ENCODE assay signal across 8 cellular contexts in genomic region chr2:85584857-85585780, GRCh38. TPM values are rescaled to one million over a fixed set of nuclear protein-coding genes. Genes with fewer than 3 reads are reported as not detected.
DNase-seq lines count a peak whose midpoint lies in the region; ATAC-seq and TF ChIP-seq lines count a peak whose summit lies in the region.

No MANE protein-coding gene starts in this region.

- H3K4me1 ChIP-seq in osteoblast (ENCODE audit: insufficient read depth, low read length), result peaks cover 32% of the 10 kb centered on the region

- H3K27ac Mint-ChIP-seq in activated CD8-positive, alpha-beta T cell treated with anti-CD3 and anti-CD28 coated beads for 36 hours, result peak overlapping the region; percentile 91

- H3K27me3 ChIP-seq in osteoblast (ENCODE audit: insufficient read depth, low read length), result peaks cover 1% of the 10 kb centered on the region

- intact Hi-C loops in activated CD8-positive, alpha-beta T cell treated with anti-CD3 and anti-CD28 coated beads for 36 hours (cut with micrococcal nuclease), result no loop called here

- H3K36me3 ChIP-seq in osteoblast (ENCODE audit: insufficient read depth, low read length), result no peaks in the 10 kb centered on the region

- peak; percentile 53 for ATAC-seq in HG03432 (IDR thresholded peaks at IDR 0.05; ENCODE audit: unreplicated experiment)
- peak; percentile 70 for ATAC-seq in activated CD8-positive, alpha-beta T cell treated with anti-CD3 and anti-CD28 coated beads for 36 hours

- peaks cover 4% of the 10 kb centered on the region for H4K20me1 ChIP-seq in osteoblast (ENCODE audit: insufficient read depth, low read length)

- H3K4me3 ChIP-seq in fibroblast of pulmonary artery (replicated peaks; ENCODE audit: low read depth, low read length), result peak overlapping the region; percentile 57
- H3K4me3 ChIP-seq in osteoblast (ENCODE audit: insufficient read depth, low read length), result peak overlapping the region; percentile 67

- H3K4me1 Mint-ChIP-seq in activated CD8-positive, alpha-beta T cell treated with anti-CD3 and anti-CD28 coated beads for 36 hours (ENCODE audit: low read depth), result peaks cover 40% of the 10 kb centered on the region

- H3K36me3 Mint-ChIP-seq in activated CD8-positive, alpha-beta T cell treated with anti-CD3 and anti-CD28 coated beads for 36 hours (ENCODE audit: low read depth), result peaks cover 18% of the 10 kb centered on the region

- peaks cover 17% of the 10 kb centered on the region for H3K79me2 ChIP-seq in osteoblast (ENCODE audit: insufficient read depth, low read length)

- H3K4me2 ChIP-seq in osteoblast (ENCODE audit: insufficient read depth, low read length), result peak overlapping the region; percentile 78

- no peaks in the 10 kb centered on the region for H3K9me3 ChIP-seq in osteoblast (ENCODE audit: low read depth, low read length)

- H2AFZ ChIP-seq in osteoblast (ENCODE audit: low read length), result peak overlapping the region; percentile 49

- TF ChIP-seq CTCF in activated CD8-positive, alpha-beta T cell treated with anti-CD3 and anti-CD28 coated beads for 36 hours (IDR thresholded peaks at IDR 0.05), result no peak
- TF ChIP-seq CTCF in fibroblast of pulmonary artery (IDR thresholded peaks at IDR 0.05; ENCODE audit: low read length, missing control alignments) (no peak), osteoblast (IDR thresholded peaks at IDR 0.05; ENCODE audit: extremely low read depth, low read depth, low read length) (no peak)

- no peaks in the 10 kb centered on the region for H3K27me3 Mint-ChIP-seq in activated CD8-positive, alpha-beta T cell treated with anti-CD3 and anti-CD28 coated beads for 36 hours

- H3K27ac ChIP-seq in osteoblast (ENCODE audit: low read depth, low read length), result peak overlapping the region; percentile 13

- POLR2A ChIA-PET in activated CD8-positive, alpha-beta T cell treated with anti-CD3 and anti-CD28 coated beads for 36 hours (lab: Charles Lee), result interaction anchor here (1.0 to 3.3 kb wide), 6 partner anchors 9 to 166 kb away, joined by 4 to 21 read pairs (median 11); partner anchors contain the start of genes MAT2A, RNF181, SH2D6 and TMEM150A

- peak overlapping the region; percentile 81 for H3K4me3 Mint-ChIP-seq in activated CD8-positive, alpha-beta T cell treated with anti-CD3 and anti-CD28 coated beads for 36 hours

- DNase-seq in stimulated activated CD4-positive, alpha-beta T cell treated with anti-CD3 and anti-CD28 coated beads, Interleukin-2, amount 100 ng/mL, for 24 hours, result peak; percentile 26 to 33
- DNase-seq in stimulated activated CD4-positive, alpha-beta T cell treated with anti-CD3 and anti-CD28 coated beads, Interleukin-2, amount 100 ng/mL, for 48 hours, result no peak
- DNase-seq in activated CD8-positive, alpha-beta T cell treated with anti-CD3 and anti-CD28 coated beads for 36 hours, result peak; percentile 33
- peak; percentile 68 for DNase-seq in fibroblast of pulmonary artery (ENCODE audit: low read depth)
- peak; percentile 91 for DNase-seq in osteoblast (ENCODE audit: insufficient read length, low spot score, missing footprints)
- no peak for DNase-seq in NCI-H146 (lab: John Stamatoyannopoulos, UW)
- DNase-seq in GOT3 (lab: John Stamatoyannopoulos, UW), result no peak

- CTCF ChIA-PET in activated CD8-positive, alpha-beta T cell treated with anti-CD3 and anti-CD28 coated beads for 36 hours (lab: Charles Lee), result interaction anchor here (0.7 to 1.6 kb wide), 3 partner anchors 10 to 19 kb away, joined by 3 to 5 read pairs (median 3); partner anchors contain the start of genes RNF181 and TMEM150A

- no peaks in the 10 kb centered on the region for H3K9me3 Mint-ChIP-seq in activated CD8-positive, alpha-beta T cell treated with anti-CD3 and anti-CD28 coated beads for 36 hours

RNA-seq across cellular contexts. Expression of gene VAMP5, which starts 0.9 kb away (rescaled TPM):
- total RNA-seq in activated CD8-positive, alpha-beta T cell treated with anti-CD3 and anti-CD28 coated beads for 36 hours, result 10 to 100 TPM; 28.0 to 29.4 TPM
- total RNA-seq in osteoblast, result 21.8 and 27.1 TPM in 2 replicates

RNA-seq across cellular contexts. Expression of gene VAMP8, which starts 7.7 kb away (rescaled TPM):
- total RNA-seq in activated CD8-positive, alpha-beta T cell treated with anti-CD3 and anti-CD28 coated beads for 36 hours, result 10 to 100 TPM; 84.5 to 91.1 TPM
- total RNA-seq in osteoblast, result 2.1 and 2.5 TPM in 2 replicates

RNA-seq across cellular contexts. Expression of gene RNF181, which starts 10.4 kb away (rescaled TPM):
- total RNA-seq in activated CD8-positive, alpha-beta T cell treated with anti-CD3 and anti-CD28 coated beads for 36 hours, result 100 to 1,000 TPM; 112 to 117 TPM
- total RNA-seq in osteoblast, result 124 and 146 TPM in 2 replicates

RNA-seq across cellular contexts. Expression of gene TMEM150A, which starts 17.4 kb away (rescaled TPM):
- total RNA-seq in activated CD8-positive, alpha-beta T cell treated with anti-CD3 and anti-CD28 coated beads for 36 hours, result 1 to 10 TPM; 1.0 to 1.2 TPM
- total RNA-seq in osteoblast, result 17.7 and 20.6 TPM in 2 replicates

RNA-seq across cellular contexts. Expression of gene GGCX, which starts 23.8 kb away (rescaled TPM):
- total RNA-seq in activated CD8-positive, alpha-beta T cell treated with anti-CD3 and anti-CD28 coated beads for 36 hours, result 10 to 100 TPM; 14.6 to 16.7 TPM
- 40.9 and 52.5 TPM in 2 replicates for total RNA-seq in osteoblast

Comparison
In these comparisons a context has a peak if more than half of its experiments do, and no peak if none do; other contexts are left out.
1. DNase-seq: peak in stimulated activated CD4-positive, alpha-beta T cell treated with anti-CD3 and anti-CD28 coated beads, Interleukin-2, amount 100 ng/mL, for 24 hours (2 of 2), activated CD8-positive, alpha-beta T cell treated with anti-CD3 and anti-CD28 coated beads for 36 hours (single experiment), fibroblast of pulmonary artery (single experiment) and osteoblast (single experiment); none in stimulated activated CD4-positive, alpha-beta T cell treated with anti-CD3 and anti-CD28 coated beads, Interleukin-2, amount 100 ng/mL, for 48 hours (0 of 2), NCI-H146 (single experiment) and GOT3 (single experiment).
2. RNA of gene VAMP8, which starts 7.7 kb away (total RNA-seq): 84.5 to 91.1 TPM in activated CD8-positive, alpha-beta T cell treated with anti-CD3 and anti-CD28 coated beads for 36 hours; 2.1 to 2.5 TPM in osteoblast; every median in the first group is over 10 times any median in the second.